13 cellular contexts compared by ENCODE assay signal in genomic region chr11:70077411-70078094, GRCh38. TPM values are rescaled to one million over a fixed set of nuclear protein-coding genes. Genes with fewer than 3 reads are reported as not detected.
DNase-seq lines count a peak whose midpoint lies in the region; ATAC-seq and TF ChIP-seq lines count a peak whose summit lies in the region.
"Had no signal": no experiment of that assay in that cellular context is flagged by ENCODE, and none has a peak within 500 bp of the region (broad histone marks: within the 10 kb centered on the region; RNA-seq: fewer than 3 reads in every experiment).

No MANE protein-coding gene starts in this region.

- no peak for TF ChIP-seq POLR2A in sigmoid colon (IDR thresholded peaks at IDR 0.05)

- H3K4me2 ChIP-seq in PC-3 (ENCODE audit: low read length) = peak overlapping the region; percentile 84

- DNase-seq in PC-3 (peak; percentile 71), iPS-NIHi11 (ENCODE audit: low spot score) (peak; percentile 46), sigmoid colon (peak; percentile 54), H4 (ENCODE audit: low spot score) (no peak), medulla oblongata (ENCODE audit: extremely low spot score) (no peak)
- no peak for DNase-seq in effector memory CD4-positive, alpha-beta T cell
- DNase-seq: activated naive CD4-positive, alpha-beta T cell treated with anti-CD3 and anti-CD28 coated beads, Interleukin-2, amount 10 ng/mL, durations not matched to agents 7 days and 5 days; CD8-positive, alpha-beta memory T cell; pancreas; stimulated activated CD4-positive, alpha-beta T cell treated with anti-CD3 and anti-CD28 coated beads, Interleukin-4, amount 100 ng/mL, for 4 hours had no signal

- POLR2A ChIA-PET in PC-3 (lab: Charles Lee; ENCODE audit: unreplicated experiment) = interaction anchor here (1.0 kb wide), 1 partner anchor 85 kb away, joined by 5 read pairs; no protein-coding TSS in a partner anchor

- TF ChIP-seq EP300 in sigmoid colon (IDR thresholded peaks at IDR 0.05) = no peak

- H3K9ac ChIP-seq in ES-I3 (ENCODE audit: low read depth, low read length) = peak overlapping the region; percentile 30; the same call in 1 of the 2 replicates
- peak overlapping the region; percentile 78 for H3K9ac ChIP-seq in PC-3 (ENCODE audit: low read length)

- peak overlapping the region; percentile 48 for H2AFZ ChIP-seq in PC-3 (ENCODE audit: low read length)

- H3F3A ChIP-seq in PC-3 (ENCODE audit: low read length, unreplicated experiment) = peaks cover 8% of the 10 kb centered on the region

- H3K36me3 ChIP-seq in ES-I3 (ENCODE audit: insufficient read depth, low read length) (no peaks in the 10 kb centered on the region), PC-3 (ENCODE audit: low read depth, low read length) (peaks cover 14% of the 10 kb centered on the region), sigmoid colon (no peaks in the 10 kb centered on the region)
- no peaks in the 10 kb centered on the region for H3K36me3 ChIP-seq in effector memory CD4-positive, alpha-beta T cell (ENCODE audit: control insufficient read depth, insufficient read depth, low read length)
- H3K36me3 ChIP-seq: pancreas, Peyer's patch had no signal

- no peaks in the 10 kb centered on the region for H3K27me3 ChIP-seq in PC-3 (ENCODE audit: low read length)
- H3K27me3 ChIP-seq in sigmoid colon = peaks cover 9 to 57% (median 42%) of the 10 kb centered on the region in 3 donors
- H3K27me3 ChIP-seq in effector memory CD4-positive, alpha-beta T cell (replicated peaks; ENCODE audit: control insufficient read depth, insufficient read depth, low read length, poor library complexity, severe bottlenecking) = peaks cover 9% of the 10 kb centered on the region
- H3K27me3 ChIP-seq: pancreas had no signal

- H3K9me3 ChIP-seq in ES-I3 (ENCODE audit: control insufficient read depth, insufficient read depth, low read length) (no peaks in the 10 kb centered on the region), PC-3 (ENCODE audit: low read length) (no peaks in the 10 kb centered on the region), sigmoid colon (no peaks in the 10 kb centered on the region)
- H3K9me3 ChIP-seq in effector memory CD4-positive, alpha-beta T cell (ENCODE audit: control insufficient read depth, low read length) = no peaks in the 10 kb centered on the region
- H3K9me3 ChIP-seq: pancreas, Peyer's patch had no signal

- intact Hi-C loops in PC-3 (cut with micrococcal nuclease) (no loop called here), sigmoid colon (cut with DNase I) (no loop called here)

- peaks cover 55% of the 10 kb centered on the region for H3K79me2 ChIP-seq in PC-3 (ENCODE audit: low read length)

- TF ChIP-seq CTCF in PC-3 (conservative IDR thresholded peaks at IDR 0.05; ENCODE audit: low read depth, low read length) = no peak
- no peak for TF ChIP-seq CTCF in sigmoid colon (IDR thresholded peaks at IDR 0.05)

- CTCF ChIA-PET in PC-3 (lab: Charles Lee) = no interaction called here

- peak overlapping the region; percentile 61 for H3K27ac ChIP-seq in PC-3 (ENCODE audit: low read length)
- peak overlapping the region in 2 of 4 donors; percentile 8 to 11 for H3K27ac ChIP-seq in sigmoid colon
- no peak overlapping the region for H3K27ac ChIP-seq in effector memory CD4-positive, alpha-beta T cell (ENCODE audit: insufficient read depth, low read length, poor library complexity, severe bottlenecking)
- H3K27ac ChIP-seq: pancreas, Peyer's patch had no signal

- H3K4me3 ChIP-seq in PC-3 (ENCODE audit: low read length) = peak overlapping the region; percentile 65
- H3K4me3 ChIP-seq in sigmoid colon = peak overlapping the region in 3 of 4 donors; percentile 22 to 34 (median 33)
- no peak overlapping the region for H3K4me3 ChIP-seq in effector memory CD4-positive, alpha-beta T cell (ENCODE audit: insufficient read depth, low read depth, low read length, poor library complexity, severe bottlenecking)

- 21 to 25% methylated on average over 26 of the region's 26 CpGs for WGBS in sigmoid colon, 2 donors

- H3K4me1 ChIP-seq in ES-I3 (ENCODE audit: insufficient read depth, low read length) (peaks cover 8% of the 10 kb centered on the region; the same call in 1 of the 2 replicates), PC-3 (ENCODE audit: insufficient read depth, low read length) (peaks cover 54% of the 10 kb centered on the region), sigmoid colon (peaks cover 0 to 7% (median 6%) of the 10 kb centered on the region in 4 donors)
- no peaks in the 10 kb centered on the region for H3K4me1 ChIP-seq in effector memory CD4-positive, alpha-beta T cell (ENCODE audit: control insufficient read depth, insufficient read depth, low read length, poor library complexity, severe bottlenecking)
- H3K4me1 ChIP-seq: pancreas, Peyer's patch had no signal

- ATAC-seq in PC-3 = peak; percentile 32
- ATAC-seq in GM21390 (IDR thresholded peaks at IDR 0.05; ENCODE audit: unreplicated experiment) = no peak

- H4K20me1 ChIP-seq in PC-3 (ENCODE audit: low read length) = no peaks in the 10 kb centered on the region

- no peaks in the 10 kb centered on the region for H3K9me2 ChIP-seq in PC-3 (replicated peaks; ENCODE audit: low read length)

- BruUV-seq in PC-3 (replicated peaks; lab: Mats Ljungman, UMichigan) = TSS peak; percentile 30

RNA-seq across cellular contexts. Expression of gene ANO1, which starts 0.6 kb away (rescaled TPM):
- total RNA-seq in PC-3 (2014; rRNA removed) = 184 and 244 TPM in 2 replicates
- total RNA-seq in sigmoid colon = 10 to 100 TPM; 17.4 to 33.9 (median 20.2) TPM
- 1 to 10 TPM in 2 of 3 donors, under 1 TPM in 1; 0.60 to 5.7 (median 3.0) TPM for polyA plus RNA-seq in sigmoid colon
- total RNA-seq in H4 (2014; rRNA removed; shearing (Covaris generic)) = 0.37 TPM in 1 of 2 replicates, not detected in the other
- total RNA-seq: CD8-positive, alpha-beta memory T cell had no signal
- polyA plus RNA-seq: CD8-positive, alpha-beta memory T cell had no signal

Comparison
In these comparisons a context has a peak if more than half of its experiments do, and no peak if none do; other contexts are left out.
1. DNase-seq: peak in PC-3 (single experiment), iPS-NIHi11 (single experiment) and sigmoid colon (single experiment); none in H4 (single experiment), medulla oblongata (single experiment) and effector memory CD4-positive, alpha-beta T cell (0 of 3).
2. RNA of gene ANO1, which starts 0.6 kb away (total RNA-seq): 184 to 244 TPM in PC-3 and 17.4 to 33.9 TPM in sigmoid colon; 0.37 TPM in H4; every median in the first group is over 10 times any median in the second.